In genomic region chr15:75451202-75451673, GRCh38 we compare ENCODE assay signal across 8 cellular contexts. TPM values are rescaled to one million over a fixed set of nuclear protein-coding genes. Genes with fewer than 3 reads are reported as not detected.
A peak's percentile ranks its signal among the peaks of the same experiment; 100 is the strongest.
DNase-seq lines count a peak whose midpoint lies in the region; ATAC-seq and TF ChIP-seq lines count a peak whose summit lies in the region.

No MANE protein-coding gene starts in this region.

- H3K9ac ChIP-seq in mesendoderm (ENCODE audit: low read length): peak overlapping the region; percentile 99

- no peak for ATAC-seq in Right ventricle myocardium inferior
- ATAC-seq in sciatic nerve: no peak
- ATAC-seq in HG03139 (IDR thresholded peaks at IDR 0.05; ENCODE audit: unreplicated experiment): no peak

- no peaks in the 10 kb centered on the region for H3K27me3 ChIP-seq in mesendoderm (ENCODE audit: insufficient read depth, low read length, poor library complexity)

- no peaks in the 10 kb centered on the region for H3K27me3 Mint-ChIP-seq in MCF 10A (ENCODE audit: insufficient read depth, unreplicated experiment)

- peaks cover 33% of the 10 kb centered on the region for H3K36me3 Mint-ChIP-seq in MCF 10A (ENCODE audit: insufficient read depth, unreplicated experiment)

- H3K27ac Mint-ChIP-seq in MCF 10A (ENCODE audit: low read depth, unreplicated experiment): peak overlapping the region; percentile 85

- intact Hi-C loops in Right ventricle myocardium inferior (cut with DNase I): loop anchor here (2.0 to 5.0 kb wide), 5 partner anchors 82 to 249 kb away; partner anchors contain the start of genes C15orf39, MAN2C1, PTPN9 and SNUPN
- intact Hi-C loops in cardiac septum (cut with DNase I): loop anchor here (2.0 to 10.0 kb wide), 5 partner anchors 84 to 391 kb away; partner anchors contain the start of genes MAN2C1, PTPN9, SNUPN and SNX33
- intact Hi-C loops in MCF 10A (cut with micrococcal nuclease): loop anchor here (5.0 kb wide), 2 partner anchors 126 to 176 kb away; partner anchors contain the start of genes PTPN9 and SNUPN
- intact Hi-C loops in sciatic nerve (cut with DNase I): no loop called here

- H3K36me3 ChIP-seq in mesendoderm (ENCODE audit: control insufficient read depth, insufficient read depth, low read length) (peaks cover under 1% of the 10 kb centered on the region), urinary bladder (ENCODE audit: insufficient read depth) (no peaks in the 10 kb centered on the region)

- no peak overlapping the region for H2BK15ac ChIP-seq in mesendoderm (replicated peaks; ENCODE audit: low read depth)

- H4K5ac ChIP-seq in mesendoderm (ENCODE audit: low read length): no peak overlapping the region

- peak overlapping the region; percentile 52 for H3K4me2 ChIP-seq in mesendoderm (ENCODE audit: low read length)

- H3K27ac ChIP-seq in mesendoderm (ENCODE audit: low read depth, low read length) (peak overlapping the region; percentile 93), urinary bladder (ENCODE audit: low read depth) (peak overlapping the region; percentile 99)

- no TSS peak for BruUV-seq in MCF 10A (replicated peaks; lab: Mats Ljungman, UMichigan)

- H3K79me1 ChIP-seq in mesendoderm (ENCODE audit: low read length): peaks cover 13% of the 10 kb centered on the region

- H3K4ac ChIP-seq in mesendoderm (ENCODE audit: low read depth, low read length): peak overlapping the region; percentile 40

- H3K79me2 ChIP-seq in mesendoderm (ENCODE audit: control insufficient read depth, insufficient read depth, low read length): peaks cover 47% of the 10 kb centered on the region

- peak overlapping the region; percentile 89 for H3K4me3 Mint-ChIP-seq in MCF 10A (ENCODE audit: unreplicated experiment)

- peaks cover 18% of the 10 kb centered on the region for H3K4me1 Mint-ChIP-seq in MCF 10A (ENCODE audit: insufficient read depth, unreplicated experiment)

- no peak overlapping the region for H2AK5ac ChIP-seq in mesendoderm (ENCODE audit: low read length)

- POLR2A ChIA-PET in MCF 10A (lab: Yijun Ruan, JAX): interaction anchor here (0.7 to 9.2 kb wide), 25 partner anchors 8 to 1466 kb away, joined by 3 to 245 read pairs (median 6); partner anchors contain the start of genes IMP3, MAN2C1, PPCDC and PTPN9

- H3K4me3 ChIP-seq in mesendoderm (ENCODE audit: low read length) (peak overlapping the region; percentile 95), urinary bladder (ENCODE audit: low read depth, low read length) (peak overlapping the region; percentile 87)

- peak overlapping the region; percentile 99 for H3K56ac ChIP-seq in mesendoderm (ENCODE audit: low read length)

- WGBS in mesendoderm (ENCODE audit: extremely low coverage, insufficient coverage, low lambda C conversion rate): no CpG with 5 or more reads among the region's 45 CpGs
- WGBS in urinary bladder: 1% methylated on average over 45 of the region's 45 CpGs

- H2BK5ac ChIP-seq in mesendoderm (ENCODE audit: low read length): peak overlapping the region; percentile 93

- CTCF ChIA-PET in MCF 10A (lab: Yijun Ruan, JAX): interaction anchor here (0.6 to 0.7 kb wide), 2 partner anchors 218 to 415 kb away, joined by 4 to 5 read pairs; no protein-coding TSS in a partner anchor

- H3K18ac ChIP-seq in mesendoderm (ENCODE audit: low read length): peak overlapping the region; percentile 65

- no peak overlapping the region for H2BK120ac ChIP-seq in mesendoderm (ENCODE audit: low read depth, low read length)

- no peaks in the 10 kb centered on the region for H3K9me3 Mint-ChIP-seq in MCF 10A (ENCODE audit: unreplicated experiment)

- H4K8ac ChIP-seq in mesendoderm (ENCODE audit: low read depth, low read length): no peak overlapping the region

- DNase-seq in Right ventricle myocardium inferior (ENCODE audit: missing footprints): peak; percentile 85
- no peak for DNase-seq in cardiac septum (ENCODE audit: low spot score)
- DNase-seq in MCF 10A (ENCODE audit: unreplicated experiment): no peak
- DNase-seq in mesendoderm: no peak
- no peak for DNase-seq in sciatic nerve (ENCODE audit: low spot score)
- no peak for DNase-seq in SIG-M5 treated with dmso at 0.1 percent for 504 hours (lab: John Stamatoyannopoulos, UW; ENCODE audit: unreplicated experiment)

- TF ChIP-seq CTCF in MCF 10A (IDR thresholded peaks at IDR 0.05; ENCODE audit: unreplicated experiment): no peak

- H3K23ac ChIP-seq in mesendoderm (ENCODE audit: low read length): no peak overlapping the region

- H3K4me1 ChIP-seq in mesendoderm (ENCODE audit: control insufficient read depth, low read depth, low read length): no peaks in the 10 kb centered on the region
- H3K4me1 ChIP-seq in urinary bladder (ENCODE audit: insufficient read depth): no peaks in the 10 kb centered on the region

RNA-seq across cellular contexts. Expression of gene SIN3A, which starts 0.3 kb away (rescaled TPM):
- total RNA-seq in Right ventricle myocardium inferior: 24.5 TPM
- total RNA-seq in cardiac septum: 30.6 TPM
- 32.5 and 45.5 TPM in 2 replicates for total RNA-seq in MCF 10A (2022)
- 34.8 TPM for polyA plus RNA-seq in mesendoderm (2013, experiment 1 of 2)
- 35.3 TPM for polyA plus RNA-seq in mesendoderm (2013, experiment 2 of 2)
- total RNA-seq in urinary bladder: 50.3 TPM
- polyA plus RNA-seq in urinary bladder: 34.2 TPM
- 73.6 TPM for total RNA-seq in sciatic nerve
